ENCODE assay signal across 13 cellular contexts in the genomic region with DNA sequence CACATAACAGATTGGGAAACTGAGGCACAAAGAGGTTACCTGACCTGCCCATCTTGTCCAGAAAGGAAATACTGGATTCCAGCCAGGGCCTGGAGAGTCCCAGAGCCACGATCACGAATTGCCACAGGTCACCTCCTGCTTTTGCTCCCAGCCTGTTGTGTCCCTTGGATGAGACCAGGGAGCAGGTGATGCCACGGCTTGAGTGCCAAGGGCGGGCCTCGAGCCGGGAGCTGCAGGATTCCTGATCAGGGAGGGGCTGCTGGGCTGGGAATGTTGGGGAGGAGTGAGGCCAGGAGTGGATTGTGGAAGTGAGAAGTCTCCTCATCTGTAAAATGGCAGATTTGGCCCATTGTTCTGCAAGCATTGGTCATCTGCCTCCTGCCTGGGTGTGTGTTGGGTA. TPM values are rescaled to one million over a fixed set of nuclear protein-coding genes. Genes with fewer than 3 reads are reported as not detected.
A peak's percentile ranks its signal among the peaks of the same experiment; 100 is the strongest.
DNase-seq lines count a peak whose midpoint lies in the region; ATAC-seq and TF ChIP-seq lines count a peak whose summit lies in the region.
"Had no signal": no experiment of that assay in that cellular context is flagged by ENCODE, and none has a peak within 500 bp of the region (broad histone marks: within the 10 kb centered on the region; RNA-seq: fewer than 3 reads in every experiment).

No MANE protein-coding gene starts in this region.

- ATAC-seq in GM18502 (IDR thresholded peaks at IDR 0.05; ENCODE audit: poor library complexity, unreplicated experiment) (no peak), HG03039 (IDR thresholded peaks at IDR 0.05; ENCODE audit: unreplicated experiment) (no peak)
- ATAC-seq: esophagus mucosa had no signal

- H3K27ac ChIP-seq in 22Rv1 (peak overlapping the region; percentile 38; the same call in 1 of the 2 replicates), cingulate gyrus (ENCODE audit: low read depth, low read length) (peak overlapping the region; percentile 88)
- H3K27ac ChIP-seq: GM23248 had no signal

- H3K4me3 ChIP-seq in foreskin fibroblast (ENCODE audit: low read depth in 1 of 2, low read length in 2 of 2): no peak overlapping the region
- H3K4me3 ChIP-seq: GM23248, testis had no signal

- TF ChIP-seq CTCF in 22Rv1 (IDR thresholded peaks at IDR 0.05): no peak
- no peak for TF ChIP-seq CTCF in foreskin fibroblast (IDR thresholded peaks at IDR 0.05; ENCODE audit: low read depth, low read length)

- in situ Hi-C loops in Caki2 (cut with HindIII; ENCODE audit: low pct_unique_long_range_greater_than_20kb, low sequenced_read_pairs): no loop called here

- DNase-seq in Caki2 (ENCODE audit: low read depth) (peak; percentile 56), myocyte (ENCODE audit: low read depth) (peak; percentile 74), putamen (ENCODE audit: low spot score) (no peak), foreskin fibroblast (no peak)
- DNase-seq: activated gamma-delta T cell treated with Interleukin-2 at 50 U/mL for 16 hours, GM23248, NCI-H1105, testis had no signal

RNA-seq across cellular contexts. Expression of a gene that starts 29.4 kb away (rescaled TPM):
- total RNA-seq in Caki2 (2014; rRNA removed; shearing (Covaris generic); ENCODE audit: low replicate concordance): 331 and 362 TPM in 2 replicates
- 64.8 and 71.8 TPM in 2 replicates for total RNA-seq in myocyte
- 105 TPM for polyA plus RNA-seq in myocyte (2012)

RNA-seq across cellular contexts. Expression of a gene that starts 46.0 kb away (rescaled TPM):
- 32.2 and 57.9 TPM in 2 replicates for total RNA-seq in Caki2 (2014; rRNA removed; shearing (Covaris generic); ENCODE audit: low replicate concordance)
- 40.5 and 43.1 TPM in 2 replicates for total RNA-seq in myocyte
- 69.1 TPM for polyA plus RNA-seq in myocyte (2012)

Comparison
In these comparisons a context has a peak if more than half of its experiments do, and no peak if none do; other contexts are left out.
1. DNase-seq: peak in Caki2 (single experiment) and myocyte (single experiment); none in putamen (single experiment) and foreskin fibroblast (0 of 2).